In the genomic region with DNA sequence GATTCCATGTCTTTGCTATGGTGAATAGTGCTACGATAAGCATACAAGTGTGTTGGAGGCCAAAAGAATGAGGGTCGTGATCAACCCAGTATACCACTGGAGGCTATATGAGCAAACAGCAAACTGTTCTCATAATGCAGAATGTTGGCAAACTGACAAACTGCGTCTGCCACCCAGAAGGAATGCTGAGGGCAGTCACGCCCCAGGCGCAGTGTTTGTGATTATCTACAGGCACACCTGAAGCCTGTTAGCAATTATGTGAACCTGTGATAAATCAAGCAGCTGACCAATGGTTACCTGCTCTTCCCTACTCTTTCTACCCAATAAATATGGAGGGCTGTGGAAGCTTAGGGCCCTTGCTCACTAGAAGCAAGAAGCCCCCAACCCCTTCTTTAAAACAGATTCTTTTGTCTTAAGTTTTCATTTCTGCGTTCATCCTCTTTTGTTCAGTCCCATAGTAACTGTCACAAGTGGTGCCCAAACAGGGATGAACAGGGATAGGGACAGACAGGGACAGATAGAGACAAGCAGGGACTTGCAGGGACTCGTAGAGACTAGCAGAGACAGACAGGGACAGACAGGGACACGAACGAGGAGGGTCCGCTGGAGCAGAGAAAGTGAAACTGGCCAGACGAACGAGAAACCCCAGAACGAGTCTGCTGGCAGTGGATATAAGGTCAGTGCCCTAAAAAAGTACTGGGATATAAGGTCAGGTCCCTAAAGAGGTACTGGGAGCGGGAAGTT, we compare ENCODE assay signal across 21 cellular contexts. TPM values are rescaled to one million over a fixed set of nuclear protein-coding genes. Genes with fewer than 3 reads are reported as not detected.
DNase-seq lines count a peak whose midpoint lies in the region; ATAC-seq, FAIRE-seq and TF ChIP-seq lines count a peak whose summit lies in the region.
"Had no signal": no experiment of that assay in that cellular context is flagged by ENCODE, and none has a peak within 500 bp of the region (broad histone marks: within the 10 kb centered on the region; RNA-seq: fewer than 3 reads in every experiment).

No MANE protein-coding gene starts in this region.

- DNase-seq in NCI-H1417 (lab: John Stamatoyannopoulos, UW) (peak in 2 of 3 experiments; percentile 43 to 72), NCI-H1417 treated with DMSO at 0.1 percent for 48 hours (lab: John Stamatoyannopoulos, UW) (no peak), kidney (peak; percentile 28), DMS53 treated with DMSO at 0.1 percent for 48 hours (lab: John Stamatoyannopoulos, UW; ENCODE audit: unreplicated experiment) (no peak)
- DNase-seq in activated CD4-positive, alpha-beta T cell treated with anti-CD3 and anti-CD28 coated beads for 36 hours: no peak
- no peak for DNase-seq in activated naive CD4-positive, alpha-beta T cell treated with Interleukin-2 at 50 U/mL for 16 hours
- DNase-seq: activated B cell treated with CpG ODN at 0.5 μM for 24 hours, activated T-cell treated with anti-CD3 and anti-CD28 coated beads for 4 hours, amniotic stem cell, gastrocnemius medialis, NCI-H1092 treated with DMSO at 0.1 percent for 48 hours, NCI-H526 had no signal

- CTCF ChIA-PET in activated CD4-positive, alpha-beta T cell treated with anti-CD3 and anti-CD28 coated beads for 36 hours (lab: Charles Lee): no interaction called here

- no peaks in the 10 kb centered on the region for H3K4me1 Mint-ChIP-seq in activated CD4-positive, alpha-beta T cell treated with anti-CD3 and anti-CD28 coated beads for 36 hours
- H3K4me1 Mint-ChIP-seq: activated B cell treated with CpG ODN at 0.5 μM for 24 hours, nephron had no signal

- no peaks in the 10 kb centered on the region for H3K36me3 ChIP-seq in kidney (ENCODE audit: control insufficient read depth in 1 of 2, insufficient read depth in 2 of 2, low read length in 2 of 2)
- H3K36me3 ChIP-seq in subcutaneous abdominal adipose tissue (ENCODE audit: control insufficient read depth in 5 of 5, insufficient read depth in 5 of 5, low read length in 5 of 5): no peaks in the 10 kb centered on the region
- H3K36me3 ChIP-seq: gastrocnemius medialis, suprapubic skin had no signal

- intact Hi-C loops in kidney (cut with DNase I): no loop called here
- intact Hi-C loops in activated CD4-positive, alpha-beta T cell treated with anti-CD3 and anti-CD28 coated beads for 36 hours (cut with DNase I, micrococcal nuclease): no loop called here

- H3K9me3 ChIP-seq in kidney (ENCODE audit: control insufficient read depth in 1 of 2, low read length in 2 of 2): no peaks in the 10 kb centered on the region
- H3K9me3 ChIP-seq in subcutaneous abdominal adipose tissue (ENCODE audit: control insufficient read depth in 5 of 5, low read length in 5 of 5): peaks cover 0 to 3% (median 0%) of the 10 kb centered on the region in 5 donors
- H3K9me3 ChIP-seq: gastrocnemius medialis, suprapubic skin had no signal

- H3K4me1 ChIP-seq in kidney (ENCODE audit: control insufficient read depth in 1 of 2, insufficient read depth in 1 of 2, low read depth in 1 of 2, low read length in 2 of 2): no peaks in the 10 kb centered on the region
- peaks cover 0 to 4% (median 0%) of the 10 kb centered on the region in 5 donors for H3K4me1 ChIP-seq in subcutaneous abdominal adipose tissue (ENCODE audit: control insufficient read depth in 5 of 5, insufficient read depth in 5 of 5, low read length in 5 of 5)
- H3K4me1 ChIP-seq: gastrocnemius medialis, suprapubic skin had no signal

- H3K27ac ChIP-seq in kidney (ENCODE audit: low read depth in 2 of 2, low read length in 2 of 2) (no peak overlapping the region), subcutaneous abdominal adipose tissue (ENCODE audit: low read depth, low read length) (no peak overlapping the region)
- H3K27ac ChIP-seq: gastrocnemius medialis, skin epidermis, suprapubic skin had no signal

- peaks cover 2% of the 10 kb centered on the region for H3K9me3 Mint-ChIP-seq in activated CD4-positive, alpha-beta T cell treated with anti-CD3 and anti-CD28 coated beads for 36 hours (ENCODE audit: low read depth)
- H3K9me3 Mint-ChIP-seq: nephron had no signal

- POLR2A ChIA-PET in activated CD4-positive, alpha-beta T cell treated with anti-CD3 and anti-CD28 coated beads for 36 hours (lab: Charles Lee): no interaction called here

- H3K9ac ChIP-seq in kidney (ENCODE audit: low read length in 2 of 2) (no peak overlapping the region), subcutaneous abdominal adipose tissue (ENCODE audit: low read length in 5 of 5) (no peak overlapping the region)

- H3K27me3 ChIP-seq in subcutaneous abdominal adipose tissue (ENCODE audit: control insufficient read depth in 5 of 5, insufficient read depth in 4 of 5, low read length in 5 of 5): peaks cover 0 to 5% (median 0%) of the 10 kb centered on the region in 5 donors
- H3K27me3 ChIP-seq: gastrocnemius medialis, suprapubic skin had no signal

- H3K36me3 Mint-ChIP-seq in activated CD4-positive, alpha-beta T cell treated with anti-CD3 and anti-CD28 coated beads for 36 hours (ENCODE audit: low read depth): no peaks in the 10 kb centered on the region

- H3K27me3 Mint-ChIP-seq in activated CD4-positive, alpha-beta T cell treated with anti-CD3 and anti-CD28 coated beads for 36 hours: peaks cover 12% of the 10 kb centered on the region

- peak overlapping the region; percentile 40 for H3K4me3 ChIP-seq in WI38 (ENCODE audit: low read depth, low read length)
- peak overlapping the region in 1 of 2 donors; percentile 17 for H3K4me3 ChIP-seq in kidney (ENCODE audit: low read length in 2 of 2)
- peak overlapping the region in 3 of 5 donors; percentile 3 to 37 (median 6) for H3K4me3 ChIP-seq in subcutaneous abdominal adipose tissue (ENCODE audit: low read depth in 1 of 5, low read length in 5 of 5)
- H3K4me3 ChIP-seq: gastrocnemius medialis, SK-N-MC, skin epidermis, suprapubic skin had no signal

- TF ChIP-seq CTCF in WI38 (IDR thresholded peaks at IDR 0.05; ENCODE audit: low read depth, low read length): no peak
- TF ChIP-seq CTCF in kidney (IDR thresholded peaks at IDR 0.05; ENCODE audit: borderline replicate concordance, extremely low read depth, insufficient read depth): no peak

- no peak overlapping the region for H3K27ac Mint-ChIP-seq in activated CD4-positive, alpha-beta T cell treated with anti-CD3 and anti-CD28 coated beads for 36 hours
- H3K27ac Mint-ChIP-seq: activated B cell treated with CpG ODN at 0.5 μM for 24 hours, nephron had no signal

- no peak for ATAC-seq in activated CD4-positive, alpha-beta T cell treated with anti-CD3 and anti-CD28 coated beads for 36 hours
- ATAC-seq: gastrocnemius medialis had no signal

- H3K4me3 Mint-ChIP-seq in activated CD4-positive, alpha-beta T cell treated with anti-CD3 and anti-CD28 coated beads for 36 hours: no peak overlapping the region
- H3K4me3 Mint-ChIP-seq: activated B cell treated with CpG ODN at 0.5 μM for 24 hours, nephron had no signal

- FAIRE-seq in kidney (lab: Jason Lieb, UNC): no peak

RNA-seq across cellular contexts. Expression of gene CD300LG, which starts 25.1 kb away (rescaled TPM):
- total RNA-seq in kidney: 1.2 TPM
- polyA plus RNA-seq in kidney (ENCODE audit: insufficient read depth, low read depth, low replicate concordance): 3.1 TPM
- not detected for total RNA-seq in activated CD4-positive, alpha-beta T cell treated with anti-CD3 and anti-CD28 coated beads for 36 hours
- total RNA-seq: A172, activated B cell treated with CpG ODN at 0.5 μM for 24 hours, dermis microvascular lymphatic vessel endothelial cell, HT1080 had no signal

RNA-seq across cellular contexts. Expression of gene MPP2, which starts 35.2 kb away (rescaled TPM):
- total RNA-seq in kidney: 1.2 TPM
- polyA plus RNA-seq in kidney (ENCODE audit: insufficient read depth, low read depth, low replicate concordance): 2.7 TPM
- total RNA-seq in activated CD4-positive, alpha-beta T cell treated with anti-CD3 and anti-CD28 coated beads for 36 hours: 1 to 10 TPM; 1.2 to 1.3 TPM
- total RNA-seq: activated B cell treated with CpG ODN at 0.5 μM for 24 hours had no signal

RNA-seq across cellular contexts. Expression of gene MPP3, which starts 39.2 kb away (rescaled TPM):
- 5.8 TPM for total RNA-seq in kidney
- polyA plus RNA-seq in kidney (ENCODE audit: insufficient read depth, low read depth, low replicate concordance): 3.2 TPM
- total RNA-seq in activated CD4-positive, alpha-beta T cell treated with anti-CD3 and anti-CD28 coated beads for 36 hours: under 1 TPM; 0.37 to 0.41 TPM
- total RNA-seq: activated B cell treated with CpG ODN at 0.5 μM for 24 hours had no signal

Comparison
In these comparisons a context has a peak if more than half of its experiments do, and no peak if none do; other contexts are left out.
1. DNase-seq: peak in NCI-H1417 (2 of 3) and kidney (single experiment); none in NCI-H1417 treated with DMSO at 0.1 percent for 48 hours (single experiment), DMS53 treated with DMSO at 0.1 percent for 48 hours (single experiment), activated CD4-positive, alpha-beta T cell treated with anti-CD3 and anti-CD28 coated beads for 36 hours (single experiment) and activated naive CD4-positive, alpha-beta T cell treated with Interleukin-2 at 50 U/mL for 16 hours (single experiment).